ENCODE assay signal across 10 cellular contexts in genomic region chr9:93268551-93269314, GRCh38.
DNase-seq lines count a peak whose midpoint lies in the region; ATAC-seq, FAIRE-seq and TF ChIP-seq lines count a peak whose summit lies in the region.
"Had no signal": no experiment of that assay in that cellular context is flagged by ENCODE, and none has a peak within 500 bp of the region (broad histone marks: within the 10 kb centered on the region; RNA-seq: fewer than 3 reads in every experiment).

No MANE protein-coding gene starts in this region.

- TF ChIP-seq POLR2A in K562 (conservative IDR thresholded peaks at IDR 0.05), result no peak
- TF ChIP-seq POLR2A in stomach (IDR thresholded peaks at IDR 0.05), result no peak
- TF ChIP-seq POLR2A in lower leg skin (IDR thresholded peaks at IDR 0.05), result no peak

- no peak overlapping the region for H3K4me2 ChIP-seq in K562 (ENCODE audit: insufficient read depth, low read length)

- H2AFZ ChIP-seq in K562 (ENCODE audit: low read depth, low read length), result no peak overlapping the region

- H3K9ac ChIP-seq in K562 (ENCODE audit: insufficient read depth in 1 of 2, low read depth in 2 of 2, low read length in 2 of 2), result no peak overlapping the region

- H3K79me2 ChIP-seq in K562 (ENCODE audit: control insufficient read depth, insufficient read depth, low read length), result no peaks in the 10 kb centered on the region

- in situ Hi-C loops in K562 (cut with MboI), result no loop called here

- TF ChIP-seq CTCF in K562 (IDR thresholded peaks at IDR 0.05 in 2 of 3, conservative IDR thresholded peaks at IDR 0.05 in 1 of 3; ENCODE audit: insufficient read depth in 2 of 3, low read depth in 1 of 3, low read length in 3 of 3) (no peak), stomach (IDR thresholded peaks at IDR 0.05) (no peak), lower leg skin (IDR thresholded peaks at IDR 0.05) (no peak)

- H3K27me3 ChIP-seq in K562 (ENCODE audit: control insufficient read depth in 2 of 2, insufficient read depth in 2 of 2, low read length in 2 of 2), result peaks cover 11 to 54% of the 10 kb centered on the region in 2 experiments
- no peaks in the 10 kb centered on the region for H3K27me3 ChIP-seq in stomach

- no peaks in the 10 kb centered on the region for H3K36me3 ChIP-seq in K562 (ENCODE audit: control insufficient read depth, insufficient read depth, low read length)
- H3K36me3 ChIP-seq in stomach, result peaks cover 0 to 52% (median 15%) of the 10 kb centered on the region in 4 donors

- intact Hi-C loops in K562 (cut with micrococcal nuclease), result no loop called here
- intact Hi-C loops in stomach (cut with DNase I; ENCODE audit: low total_unique reads), result no loop called here
- intact Hi-C loops in lower leg skin (cut with DNase I; ENCODE audit: low total_unique reads), result no loop called here

- peak; percentile 89 for DNase-seq in NCI-H774 (lab: John Stamatoyannopoulos, UW)
- DNase-seq in K562 (ENCODE audit: extremely low read depth in 1 of 4, low spot score in 3 of 4), result no peak
- DNase-seq in stomach, result peak; percentile 76
- DNase-seq in occipital lobe (lab: John Stamatoyannopoulos, UW), result no peak
- DNase-seq in NCI-H1694 (lab: John Stamatoyannopoulos, UW), result no peak
- DNase-seq in lower leg skin (ENCODE audit: low spot score in 2 of 2), result no peak
- DNase-seq: left ventricle myocardium inferior had no signal

- no peak for TF ChIP-seq RAD21 in K562 (CRISPR knock-in tag; conservative IDR thresholded peaks at IDR 0.05 in 1 of 2, IDR thresholded peaks at IDR 0.05 in 1 of 2)

- peaks cover 11% of the 10 kb centered on the region for H4K20me1 ChIP-seq in K562 (replicated peaks; ENCODE audit: control insufficient read depth, insufficient read depth, low read length)

- no peak for FAIRE-seq in K562 (lab: Jason Lieb, UNC)
- FAIRE-seq: H1 had no signal

- WGBS in K562 (ENCODE audit: insufficient coverage, low coverage, missing lambda C conversion rate), result 7% methylated on average over 15 of the region's 17 CpGs
- 38 to 58% (median 40%) methylated on average over 16 to 17 of the region's 17 CpGs for WGBS in stomach, 5 donors
- 47 to 57% methylated on average over 17 of the region's 17 CpGs for WGBS in lower leg skin, 2 donors

- H3K27ac ChIP-seq in K562 (ENCODE audit: extremely low read depth, low read depth, low read length) (no peak overlapping the region), stomach (peak overlapping the region; percentile 39 to 53 (median 45))
- H3K27ac ChIP-seq: left ventricle myocardium inferior, SK-N-MC had no signal

- H3K9me3 ChIP-seq in K562 (replicated peaks; ENCODE audit: control insufficient read depth, insufficient read depth, low read depth, low read length) (no peaks in the 10 kb centered on the region), stomach (no peaks in the 10 kb centered on the region)
- H3K9me3 ChIP-seq: left ventricle myocardium inferior had no signal

- no peak overlapping the region for H3K4me3 ChIP-seq in K562
- peak overlapping the region in 1 of 4 donors; percentile 19 for H3K4me3 ChIP-seq in stomach
- H3K4me3 ChIP-seq in lower leg skin (ENCODE audit: low read depth, poor library complexity, severe bottlenecking), result no peak overlapping the region
- H3K4me3 ChIP-seq: left ventricle myocardium inferior, SK-N-MC had no signal

- H3K4me1 ChIP-seq in K562 (replicated peaks in 1 of 2; ENCODE audit: control insufficient read depth in 2 of 2, insufficient read depth in 2 of 2, low read length in 2 of 2) (no peaks in the 10 kb centered on the region), stomach (peaks cover 0 to 20% (median 10%) of the 10 kb centered on the region in 4 donors)

- no peak for TF ChIP-seq EP300 in K562 (IDR thresholded peaks at IDR 0.05; ENCODE audit: low read length)
- no peak for TF ChIP-seq EP300 in stomach (IDR thresholded peaks at IDR 0.05)

- CTCF ChIA-PET in K562 (lab: Yijun Ruan, JAX; ENCODE audit: low intra/inter-chr PET ratio), result no interaction called here

- POLR2A ChIA-PET in K562 (lab: Yijun Ruan, JAX), result interaction anchor here (1.1 kb wide), 1 partner anchor 52 kb away, joined by 4 read pairs; no protein-coding TSS in a partner anchor

- no TSS peak for BruUV-seq in K562 (replicated peaks; lab: Mats Ljungman, UMichigan)

- peaks cover 2% of the 10 kb centered on the region for H3K9me1 ChIP-seq in K562 (ENCODE audit: control insufficient read depth, insufficient read depth, low read length)

- ATAC-seq in HG02885 (IDR thresholded peaks at IDR 0.05; ENCODE audit: poor library complexity, unreplicated experiment) (peak; percentile 56), K562 (no peak)

TF ChIP-seq in K562, 482 proteins besides CTCF, POLR2A, EP300 and RAD21:
- TF ChIP-seq ZNF316 (IDR thresholded peaks at IDR 0.05), result peak; percentile 55
- TF ChIP-seq TFAP4 (CRISPR knock-in tag; IDR thresholded peaks at IDR 0.05; ENCODE audit: borderline replicate concordance), result no peak
- peak; percentile 53 for TF ChIP-seq C11orf30 (IDR thresholded peaks at IDR 0.05; ENCODE audit: low read depth)

Comparison
In these comparisons a context has a peak if more than half of its experiments do, and no peak if none do; other contexts are left out.
1. DNase-seq: peak in NCI-H774 (single experiment) and stomach (single experiment); none in K562 (0 of 4), occipital lobe (single experiment), NCI-H1694 (single experiment) and lower leg skin (0 of 2).